In genomic region chr10:95600158-95600557, GRCh38 we compare ENCODE assay signal across 1 cellular context.
TF ChIP-seq lines count a peak whose summit lies in the region.

No MANE protein-coding gene starts in this region.

TF ChIP-seq in K562, 482 proteins besides CTCF, POLR2A, EP300 and RAD21:
- TF ChIP-seq CEBPG (CRISPR knock-in tag; IDR thresholded peaks at IDR 0.05) (no peak), CEBPG (tag; conservative IDR thresholded peaks at IDR 0.05 in 1 of 2, IDR thresholded peaks at IDR 0.05 in 1 of 2) (no peak), RFX1 (IDR thresholded peaks at IDR 0.05) (peak; percentile 51)
